Comparison of ENCODE assay signal across 1 cellular context in the genomic region with DNA sequence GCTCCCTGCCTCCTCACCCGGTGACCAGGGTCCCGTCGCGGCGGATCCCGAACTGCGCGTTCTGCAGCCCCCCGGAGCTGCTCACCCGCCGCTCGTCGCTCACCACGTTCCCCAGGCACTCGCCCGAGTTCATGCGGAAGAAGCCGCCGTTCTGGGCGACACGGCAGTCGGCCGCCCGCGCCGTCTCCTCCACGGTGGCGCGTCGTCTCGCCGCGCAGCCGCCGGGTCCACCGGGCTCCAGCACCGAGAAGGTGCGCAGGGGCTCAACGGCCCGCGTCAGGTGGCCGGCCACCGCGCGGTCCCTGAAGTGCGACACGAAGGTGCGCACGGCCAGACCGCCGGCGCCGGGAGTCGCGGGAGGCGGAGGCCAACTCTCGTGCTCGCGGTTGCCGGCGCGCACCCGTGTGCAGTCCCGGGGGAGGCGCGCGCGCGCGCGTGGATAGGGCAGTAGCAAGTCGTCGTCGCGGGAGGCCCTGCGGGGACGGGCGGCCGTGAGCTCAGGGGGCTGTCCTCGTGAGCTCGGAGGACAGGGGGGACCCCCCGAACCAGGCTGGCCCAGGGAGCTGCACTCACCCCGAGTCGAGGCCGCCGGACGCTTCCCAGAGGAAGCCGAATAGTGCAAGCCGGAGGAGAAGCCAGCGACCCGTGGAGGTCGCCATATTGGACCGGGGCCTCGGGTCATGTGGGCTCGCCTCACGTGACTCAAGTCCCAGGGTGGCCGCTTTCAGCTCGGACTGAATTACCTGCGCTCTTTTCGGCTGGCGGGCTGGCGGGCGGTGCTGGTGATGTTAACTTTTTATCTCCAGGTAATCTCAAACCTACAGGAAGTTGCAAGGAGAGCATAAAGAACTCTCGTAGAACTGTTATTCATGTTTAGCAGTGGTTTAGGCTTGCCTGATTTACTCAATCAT.
TF ChIP-seq lines count a peak whose summit lies in the region.

A gene with protein sequence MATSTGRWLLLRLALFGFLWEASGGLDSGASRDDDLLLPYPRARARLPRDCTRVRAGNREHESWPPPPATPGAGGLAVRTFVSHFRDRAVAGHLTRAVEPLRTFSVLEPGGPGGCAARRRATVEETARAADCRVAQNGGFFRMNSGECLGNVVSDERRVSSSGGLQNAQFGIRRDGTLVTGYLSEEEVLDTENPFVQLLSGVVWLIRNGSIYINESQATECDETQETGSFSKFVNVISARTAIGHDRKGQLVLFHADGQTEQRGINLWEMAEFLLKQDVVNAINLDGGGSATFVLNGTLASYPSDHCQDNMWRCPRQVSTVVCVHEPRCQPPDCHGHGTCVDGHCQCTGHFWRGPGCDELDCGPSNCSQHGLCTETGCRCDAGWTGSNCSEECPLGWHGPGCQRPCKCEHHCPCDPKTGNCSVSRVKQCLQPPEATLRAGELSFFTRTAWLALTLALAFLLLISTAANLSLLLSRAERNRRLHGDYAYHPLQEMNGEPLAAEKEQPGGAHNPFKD (minus strand): TSS at position 680 of the 911 bp plus-strand sequence. CDS start 21 bp downstream, at position 659.

TF ChIP-seq in WTC11, 78 proteins besides CTCF, POLR2A, EP300 and RAD21 (continued from another document):
- TF ChIP-seq, protein P1, sequence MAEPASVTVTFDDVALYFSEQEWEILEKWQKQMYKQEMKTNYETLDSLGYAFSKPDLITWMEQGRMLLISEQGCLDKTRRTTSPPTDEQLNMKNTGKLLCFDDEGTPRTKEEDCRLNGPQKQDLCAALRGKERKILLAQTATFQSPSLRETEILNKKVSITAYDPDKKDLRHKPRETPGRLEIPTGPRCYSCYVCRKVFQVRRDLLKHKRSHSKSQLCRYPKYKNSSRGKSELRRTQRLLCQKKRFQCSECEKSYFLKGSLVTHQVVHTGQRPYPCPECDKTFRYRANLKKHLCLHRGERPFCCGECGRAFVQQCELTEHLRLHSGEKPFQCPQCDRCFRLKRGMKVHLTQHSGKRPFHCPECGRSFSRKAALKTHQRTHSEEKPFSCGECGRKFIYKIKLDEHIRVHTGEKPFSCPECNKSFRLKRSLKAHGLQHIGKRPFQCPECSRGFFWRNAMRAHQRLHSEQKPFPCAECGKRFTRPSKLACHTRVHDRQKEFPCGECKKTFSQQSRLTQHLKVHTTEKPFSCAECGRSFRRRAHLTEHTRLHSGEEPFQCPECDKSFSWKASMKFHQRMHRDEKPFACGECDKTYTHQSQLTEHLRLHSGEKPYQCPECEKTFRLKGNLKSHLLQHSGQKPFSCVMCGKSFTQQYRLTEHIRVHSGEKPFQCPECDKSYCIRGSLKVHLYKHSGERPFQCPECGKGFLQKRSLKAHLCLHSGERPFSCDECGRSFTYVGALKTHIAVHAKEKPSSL (CRISPR knock-in tag; conservative IDR thresholded peaks at IDR 0.05), result no peak
- no peak for TF ChIP-seq SOX15 (CRISPR knock-in tag; IDR thresholded peaks at IDR 0.05)
- TF ChIP-seq, protein P2, sequence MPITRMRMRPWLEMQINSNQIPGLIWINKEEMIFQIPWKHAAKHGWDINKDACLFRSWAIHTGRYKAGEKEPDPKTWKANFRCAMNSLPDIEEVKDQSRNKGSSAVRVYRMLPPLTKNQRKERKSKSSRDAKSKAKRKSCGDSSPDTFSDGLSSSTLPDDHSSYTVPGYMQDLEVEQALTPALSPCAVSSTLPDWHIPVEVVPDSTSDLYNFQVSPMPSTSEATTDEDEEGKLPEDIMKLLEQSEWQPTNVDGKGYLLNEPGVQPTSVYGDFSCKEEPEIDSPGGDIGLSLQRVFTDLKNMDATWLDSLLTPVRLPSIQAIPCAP (CRISPR knock-in tag; IDR thresholded peaks at IDR 0.05), result no peak
